Comparison of ENCODE assay signal across 25 cellular contexts in genomic region chr5:131766689-131767088, GRCh38.
"Had no signal": no experiment of that assay in that cellular context is flagged by ENCODE, and none has a peak within 500 bp of the region (broad histone marks: within the 10 kb centered on the region; RNA-seq: fewer than 3 reads in every experiment).

No MANE protein-coding gene starts in this region.

- H3K4me3 ChIP-seq: body of pancreas, lung, neural progenitor cell, transverse colon, uterus had no signal

- H3K9ac ChIP-seq: neural progenitor cell had no signal

- FAIRE-seq: frontal cortex, islet of Langerhans had no signal

- H2AFZ ChIP-seq: neural progenitor cell had no signal

- H3K9me3 ChIP-seq: body of pancreas, uterus had no signal

- DNase-seq: activated CD4-positive, alpha-beta memory T cell treated with anti-CD3 and anti-CD28 coated beads, Interleukin-2, amount 10 ng/mL, durations not matched to agents 7 days and 5 days; activated CD4-positive, alpha-beta T cell treated with anti-CD3 and anti-CD28 coated beads, Interleukin-2, amount 10 ng/mL, durations not matched to agents 24 days and 14 days; activated gamma-delta T cell; activated naive CD4-positive, alpha-beta T cell treated with anti-CD3 and anti-CD28 coated beads, Interleukin-2, amount 50 U/mL, for 16 hours; activated naive CD8-positive, alpha-beta T cell treated with anti-CD3 and anti-CD28 coated beads, Interleukin-2, amount 50 U/mL, for 24 hours; anterior cingulate cortex; body of pancreas; caudate nucleus; effector CD8-positive, alpha-beta T cell; naive thymus-derived CD8-positive, alpha-beta T cell; posterior cingulate gyrus; stimulated activated CD4-positive, alpha-beta T cell treated with anti-CD3 and anti-CD28 coated beads, Interleukin-12 subunit alpha, Interleukin-12 subunit beta, amount 100 ng/mL, for 4 hours; stimulated activated CD4-positive, alpha-beta T cell treated with anti-CD3 and anti-CD28 coated beads, Interleukin-4, amount 100 ng/mL, for 4 hours; transverse colon; uterus had no signal

- ATAC-seq: activated CD4-positive, CD25-positive, alpha-beta regulatory T cell treated with anti-CD3 and anti-CD28 coated beads, Interleukin-2, amount 50 U/mL, for 24 hours; activated naive CD8-positive, alpha-beta T cell treated with anti-CD3 and anti-CD28 coated beads, Interleukin-2, amount 50 U/mL, for 24 hours; body of pancreas; esophagus mucosa; naive thymus-derived CD8-positive, alpha-beta T cell had no signal

- H3K4me1 ChIP-seq: neural progenitor cell, uterus had no signal

- H3K4me3 Mint-ChIP-seq: activated CD4-positive, alpha-beta memory T cell treated with anti-CD3 and anti-CD28 coated beads, Interleukin-2, amount 10 ng/mL, durations not matched to agents 7 days and 5 days; activated CD4-positive, alpha-beta T cell treated with anti-CD3 and anti-CD28 coated beads, Interleukin-2, amount 10 ng/mL, durations not matched to agents 24 days and 14 days; activated naive CD8-positive, alpha-beta T cell treated with anti-CD3 and anti-CD28 coated beads, Interleukin-2, amount 50 U/mL, for 24 hours; activated T-helper 1 cell treated with anti-CD3 and anti-CD28 coated beads, Interleukin-12 subunit alpha, Interleukin-12 subunit beta, Interleukin-2, Interleukin-4 antibody, amounts not matched to agents 30 ng/mL and 10 ng/mL and 1 ng/mL, durations not matched to agents 14 hours and 24 hours and 36 hours; dendritic cell treated with granulocyte-macrophage colony-stimulating factor and Interleukin-4, amounts not matched to agents 40 ng/mL and 50 ng/mL, for 4 days; naive thymus-derived CD8-positive, alpha-beta T cell; neural progenitor cell; stimulated activated naive CD8-positive, alpha-beta T cell treated with anti-CD3 and anti-CD28 coated beads, Interleukin-15, Interleukin-2, amounts not matched to agents 100 ng/mL and 50 ng/mL, for 24 hours had no signal

- H3K27me3 ChIP-seq: body of pancreas, neural progenitor cell, transverse colon, uterus had no signal

- H3K27me3 Mint-ChIP-seq: activated CD4-positive, alpha-beta memory T cell treated with anti-CD3 and anti-CD28 coated beads, Interleukin-2, amount 10 ng/mL, durations not matched to agents 7 days and 5 days; activated CD4-positive, alpha-beta T cell treated with anti-CD3 and anti-CD28 coated beads, Interleukin-2, amount 10 ng/mL, durations not matched to agents 24 days and 14 days; activated naive CD8-positive, alpha-beta T cell treated with anti-CD3 and anti-CD28 coated beads, Interleukin-2, amount 50 U/mL, for 24 hours; dendritic cell treated with granulocyte-macrophage colony-stimulating factor and Interleukin-4, amounts not matched to agents 40 ng/mL and 50 ng/mL, for 4 days; naive thymus-derived CD8-positive, alpha-beta T cell; stimulated activated naive CD8-positive, alpha-beta T cell treated with anti-CD3 and anti-CD28 coated beads, Interleukin-15, Interleukin-2, amounts not matched to agents 100 ng/mL and 50 ng/mL, for 24 hours had no signal

- H3K27ac ChIP-seq: body of pancreas, neural progenitor cell, transverse colon, uterus, VCaP had no signal

- H3K4me1 Mint-ChIP-seq: neural progenitor cell had no signal

- H3K4me2 ChIP-seq: neural progenitor cell had no signal

- H3K36me3 ChIP-seq: neural progenitor cell, transverse colon, uterus had no signal
